Comparison of ENCODE assay signal across 8 cellular contexts in the genomic region with DNA sequence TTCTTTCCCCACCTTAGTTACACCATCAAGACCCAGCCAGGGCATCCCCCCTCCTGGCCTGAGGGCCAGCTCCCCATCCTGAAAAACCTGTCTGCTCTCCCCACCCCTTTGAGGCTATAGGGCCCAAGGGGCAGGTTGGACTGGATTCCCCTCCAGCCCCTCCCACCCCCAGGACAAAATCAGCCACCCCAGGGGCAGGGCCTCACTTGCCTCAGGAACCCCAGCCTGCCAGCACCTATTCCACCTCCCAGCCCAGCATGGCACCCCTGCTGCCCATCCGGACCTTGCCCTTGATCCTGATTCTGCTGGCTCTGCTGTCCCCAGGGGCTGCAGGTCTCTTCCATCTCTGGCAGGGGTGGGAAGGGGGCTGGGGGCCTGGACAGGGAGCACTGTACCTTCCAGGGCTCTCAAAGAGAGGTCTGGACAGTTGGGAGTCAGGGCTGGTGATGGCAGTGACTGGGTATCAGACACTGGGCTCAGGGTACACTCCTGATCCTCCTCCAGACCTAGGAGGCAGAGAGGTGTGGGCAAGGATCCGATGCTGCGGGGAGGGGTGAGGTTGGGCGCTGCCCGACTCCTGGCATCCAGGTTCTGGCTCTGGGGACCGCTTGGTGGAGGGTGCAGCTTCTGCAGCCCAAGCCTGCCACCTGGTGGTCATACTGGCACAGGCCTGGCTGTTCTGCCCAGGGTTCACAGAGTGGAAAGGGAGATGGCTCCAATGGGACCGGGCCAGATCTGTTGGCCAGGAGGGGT. TPM values are rescaled to one million over a fixed set of nuclear protein-coding genes. Genes with fewer than 3 reads are reported as not detected.
DNase-seq lines count a peak whose midpoint lies in the region; ATAC-seq, FAIRE-seq and TF ChIP-seq lines count a peak whose summit lies in the region.

A gene (plus strand): TSS at position 205 of the 753 bp plus-strand sequence. CDS start 53 bp downstream, at position 258.

- no peaks in the 10 kb centered on the region for H3K9me3 Mint-ChIP-seq in naive B cell

- no peak for TF ChIP-seq POLR2A in erythroblast (IDR thresholded peaks at IDR 0.05; ENCODE audit: low read length)

- peak within 1 kb of the TSS in 4 of 6 donors; percentile 64 to 83 (median 76) for H3K27ac Mint-ChIP-seq in naive B cell

- peaks cover 9 to 11% (median 10%) of the 10 kb centered on the region in 3 donors for H3K4me1 Mint-ChIP-seq in naive B cell

- H3K27me3 Mint-ChIP-seq in naive B cell, result peaks cover 0 to 47% (median 33%) of the 10 kb centered on the region in 3 donors

- no peaks in the 10 kb centered on the region for H3K36me3 Mint-ChIP-seq in naive B cell

- H3K4me3 Mint-ChIP-seq in naive B cell, result peak within 1 kb of the TSS in 1 of 8 donors; percentile 1

- peak; percentile 61 for DNase-seq in A172 (ENCODE audit: low spot score)
- DNase-seq in HTR-8/SVneo (ENCODE audit: insufficient read length, low spot score), result peak; percentile 97
- peak; percentile 23 for DNase-seq in OCI-M2 (lab: John Stamatoyannopoulos, UW; ENCODE audit: unreplicated experiment)
- DNase-seq in activated T-cell treated with anti-CD3 and anti-CD28 coated beads for 24 hours (ENCODE audit: low read depth), result peak; percentile 84
- peak; percentile 73 to 87 for DNase-seq in erythroblast (lab: John Stamatoyannopoulos, UW)
- peak; percentile 84 for DNase-seq in naive B cell
- peak; percentile 63 to 78 for DNase-seq in stimulated activated CD8-positive, alpha-beta memory T cell treated with anti-CD3 and anti-CD28 coated beads, Interleukin-7, amount 100 ng/mL, for 48 hours (ENCODE audit: extremely low read depth in 1 of 2, low read depth in 1 of 2)

- peak; percentile 95 for FAIRE-seq in HTR-8/SVneo (lab: Jason Lieb, UNC)

- ATAC-seq in GM18519 (IDR thresholded peaks at IDR 0.05; ENCODE audit: low FRiP score, unreplicated experiment), result peak; percentile 54
- ATAC-seq in naive B cell (ENCODE audit: low read depth in 2 of 2), result peak; percentile 97 to 99

RNA-seq across cellular contexts. Expression of the gene that starts here (rescaled TPM):
- not detected in 2 replicates for total RNA-seq in A172 (2014; rRNA removed; shearing (Covaris generic))
- polyA plus RNA-seq in naive B cell (ENCODE audit: low read depth in 6 of 6), result under 1 TPM in 3 of 6 donors, not detected in 3; 0.33 to 0.43 (median 0.35) TPM

Comparison
In these comparisons a context has a peak if more than half of its experiments do, and no peak if none do; other contexts are left out.
1. Peak in every context shown above with its lines: DNase-seq and ATAC-seq.
2. Peak in DNase-seq in A172; RNA of the gene not detected or under 1 TPM.
3. Peak in DNase-seq and ATAC-seq in naive B cell; RNA of the gene not detected or under 1 TPM.
4. DNase-seq: peak in every context shown above with its lines; median percentile 97 in HTR-8/SVneo; 84 in activated T-cell treated with anti-CD3 and anti-CD28 coated beads for 24 hours; 84 in naive B cell; 80 in erythroblast; 70 in stimulated activated CD8-positive, alpha-beta memory T cell treated with anti-CD3 and anti-CD28 coated beads, Interleukin-7, amount 100 ng/mL, for 48 hours; 61 in A172; 23 in OCI-M2.